In genomic region chr17:7467498-7467897, GRCh38 we compare ENCODE assay signal across 19 cellular contexts. TPM values are rescaled to one million over a fixed set of nuclear protein-coding genes. Genes with fewer than 3 reads are reported as not detected.
DNase-seq lines count a peak whose midpoint lies in the region; ATAC-seq and TF ChIP-seq lines count a peak whose summit lies in the region.
"Had no signal": no experiment of that assay in that cellular context is flagged by ENCODE, and none has a peak within 500 bp of the region (broad histone marks: within the 10 kb centered on the region; RNA-seq: fewer than 3 reads in every experiment).

No MANE protein-coding gene starts in this region.

- in situ Hi-C loops in gastrocnemius medialis (cut with MboI; ENCODE audit: low sequenced_read_pairs in 4 of 4): no loop called here

- H3K27me3 Mint-ChIP-seq in CD14-positive monocyte (ENCODE audit: low read depth in 3 of 3): no peaks in the 10 kb centered on the region
- H3K27me3 Mint-ChIP-seq: CD8-positive, alpha-beta memory T cell had no signal

- TF ChIP-seq CTCF in CD14-positive monocyte (IDR thresholded peaks at IDR 0.05) (no peak), OCI-LY7 (conservative IDR thresholded peaks at IDR 0.05; ENCODE audit: low read length) (no peak), gastrocnemius medialis (IDR thresholded peaks at IDR 0.05 in 4 of 5, conservative IDR thresholded peaks at IDR 0.05 in 1 of 5) (no peak)

- 0 out of 2 replicates have a peak overlapping the region, but pooled peaks have one; percentile 5 for H2AFZ ChIP-seq in OCI-LY7 (ENCODE audit: low read length)
- H2AFZ ChIP-seq: GM23338 had no signal

- no peaks in the 10 kb centered on the region for H3K79me2 ChIP-seq in OCI-LY7 (ENCODE audit: insufficient read depth, low read depth, low read length)

- CTCF ChIA-PET in OCI-LY7 (lab: Charles Lee; ENCODE audit: unreplicated experiment): no interaction called here

- H3K27ac ChIP-seq in OCI-LY7 (ENCODE audit: low read depth, low read length, poor library complexity, severe bottlenecking) (no peak overlapping the region), right cardiac atrium (ENCODE audit: low read length) (peak overlapping the region; percentile 83), gastrocnemius medialis (peak overlapping the region; percentile 79 to 100 (median 86))

- H3K4me3 Mint-ChIP-seq in CD14-positive monocyte: no peak overlapping the region
- H3K4me3 Mint-ChIP-seq: CD8-positive, alpha-beta memory T cell; GM23338 had no signal

- no peaks in the 10 kb centered on the region for H3K9me2 ChIP-seq in OCI-LY7 (ENCODE audit: insufficient read depth, low read length)

- DNase-seq in CD14-positive monocyte (ENCODE audit: low spot score): no peak
- DNase-seq in OCI-LY7 (ENCODE audit: low spot score): no peak
- no peak for DNase-seq in right cardiac atrium
- no peak for DNase-seq in gastrocnemius medialis
- DNase-seq in NCI-H69 (lab: John Stamatoyannopoulos, UW): no peak
- DNase-seq in NCI-H1694 (lab: John Stamatoyannopoulos, UW): no peak
- DNase-seq: CD8-positive, alpha-beta memory T cell; hippocampal formation; NCI-H2081 treated with DMSO at 0.1 percent for 48 hours; NCI-H82; SHP77 treated with DMSO at 0.1 percent for 48 hours; stimulated activated CD4-positive, alpha-beta T cell treated with anti-CD3 and anti-CD28 coated beads, Interleukin-2, amount 100 ng/mL, for 24 hours had no signal

- intact Hi-C loops in CD14-positive monocyte (cut with micrococcal nuclease) (no loop called here), OCI-LY7 (cut with micrococcal nuclease; ENCODE audit: unreplicated experiment) (no loop called here), right cardiac atrium (cut with DNase I) (loop anchor here in 1 of 4 donors (2.0 kb wide), 1 partner anchor 17 kb away; no protein-coding TSS in a partner anchor), gastrocnemius medialis (cut with DNase I; ENCODE audit: low total_unique reads) (no loop called here)

- no peaks in the 10 kb centered on the region for H3K36me3 ChIP-seq in OCI-LY7 (ENCODE audit: insufficient read depth, low read length)
- H3K36me3 ChIP-seq in gastrocnemius medialis: peaks cover 0 to 27% of the 10 kb centered on the region in 2 donors

- H4K20me1 ChIP-seq in OCI-LY7 (ENCODE audit: insufficient read depth, low read length): no peaks in the 10 kb centered on the region

- TF ChIP-seq POLR2A in gastrocnemius medialis (IDR thresholded peaks at IDR 0.05): no peak

- ATAC-seq in right cardiac atrium (no peak), gastrocnemius medialis (no peak), HG02852 (IDR thresholded peaks at IDR 0.05; ENCODE audit: unreplicated experiment) (no peak), HG03045 (IDR thresholded peaks at IDR 0.05; ENCODE audit: unreplicated experiment) (no peak)
- ATAC-seq: GM23338 had no signal

- H3K4me1 Mint-ChIP-seq in CD14-positive monocyte: peaks cover 26% of the 10 kb centered on the region

- POLR2A ChIA-PET in OCI-LY7 (lab: Charles Lee): no interaction called here

- H3K27me3 ChIP-seq in right cardiac atrium (ENCODE audit: control insufficient read depth, insufficient read depth) (no peaks in the 10 kb centered on the region), gastrocnemius medialis (no peaks in the 10 kb centered on the region)

- H3K27ac Mint-ChIP-seq in CD14-positive monocyte: peak overlapping the region; percentile 88 to 97 (median 94)

- H3K36me3 Mint-ChIP-seq in CD14-positive monocyte: peaks cover 20 to 38% of the 10 kb centered on the region in 2 donors

- no TSS peak for BruUV-seq in OCI-LY7 (replicated peaks; lab: Mats Ljungman, UMichigan)

- H3K4me3 ChIP-seq in OCI-LY7 (ENCODE audit: low read depth, low read length, poor library complexity, severe bottlenecking) (no peak overlapping the region), right cardiac atrium (ENCODE audit: low read length) (no peak overlapping the region), gastrocnemius medialis (no peak overlapping the region)
- H3K4me3 ChIP-seq: GM23338 had no signal

- 94% methylated on average over 3 of the region's 3 CpGs for WGBS in right cardiac atrium

- H3K4me1 ChIP-seq in OCI-LY7 (ENCODE audit: insufficient read depth, low read length, poor library complexity, severe bottlenecking): peaks cover 15% of the 10 kb centered on the region
- peaks cover 11% of the 10 kb centered on the region for H3K4me1 ChIP-seq in right cardiac atrium (ENCODE audit: control insufficient read depth, insufficient read depth, low read length)
- peaks cover 38 to 46% of the 10 kb centered on the region in 2 donors for H3K4me1 ChIP-seq in gastrocnemius medialis

- H3K9me3 Mint-ChIP-seq in CD14-positive monocyte: no peaks in the 10 kb centered on the region
- H3K9me3 Mint-ChIP-seq: CD8-positive, alpha-beta memory T cell; GM23338 had no signal

- H3K9me3 ChIP-seq in OCI-LY7 (ENCODE audit: low read length) (no peaks in the 10 kb centered on the region), right cardiac atrium (ENCODE audit: control insufficient read depth, low read length) (no peaks in the 10 kb centered on the region), gastrocnemius medialis (no peaks in the 10 kb centered on the region)

- peak overlapping the region; percentile 37; the same call in 1 of the 2 replicates for H3K4me2 ChIP-seq in OCI-LY7 (ENCODE audit: low read length)
- H3K4me2 ChIP-seq: GM23338 had no signal

RNA-seq across cellular contexts. Expression of gene ZBTB4, which starts 11.9 kb away (rescaled TPM):
- polyA plus RNA-seq in CD14-positive monocyte: 1 to 10 TPM; 3.4 to 4.4 TPM
- 3.4 and 3.5 TPM in 2 replicates for total RNA-seq in OCI-LY7 (2014; rRNA removed; shearing (Covaris generic))
- total RNA-seq in OCI-LY7 (2022): 3.9 and 4.6 TPM in 2 replicates
- total RNA-seq in right cardiac atrium: 10 to 100 TPM; 73.6 to 86.2 (median 82.2) TPM
- 41.7 TPM for polyA plus RNA-seq in right cardiac atrium
- 10 to 100 TPM; 24.2 to 43.1 (median 31.2) TPM for total RNA-seq in gastrocnemius medialis

RNA-seq across cellular contexts. Expression of gene SLC35G6, which starts 13.7 kb away (rescaled TPM):
- polyA plus RNA-seq in CD14-positive monocyte (not detected), right cardiac atrium (not detected)
- total RNA-seq in OCI-LY7 (2014; rRNA removed; shearing (Covaris generic)): not detected in 2 replicates
- total RNA-seq in OCI-LY7 (2022) (not detected in 2 replicates), right cardiac atrium (not detected), gastrocnemius medialis (not detected)
- total RNA-seq: CD8-positive, alpha-beta memory T cell; epithelial cell of proximal tubule; G401; GM23338; left lobe of liver; posterior vena cava had no signal

RNA-seq across cellular contexts. Expression of gene POLR2A, which starts 16.7 kb away (rescaled TPM):
- polyA plus RNA-seq in CD14-positive monocyte (10 to 100 TPM; 12.1 to 25.4 TPM), right cardiac atrium (22.3 TPM)
- total RNA-seq in OCI-LY7 (2014; rRNA removed; shearing (Covaris generic)): 76.6 and 84.2 TPM in 2 replicates
- total RNA-seq in OCI-LY7 (2022) (218 and 264 TPM in 2 replicates), right cardiac atrium (10 to 100 TPM; 41.9 to 51.4 (median 47.4) TPM), gastrocnemius medialis (10 to 100 TPM; 20.3 to 56.9 (median 39.3) TPM)

RNA-seq across cellular contexts. Expression of gene CHRNB1, which starts 22.6 kb away (rescaled TPM):
- polyA plus RNA-seq in CD14-positive monocyte (10 to 100 TPM; 14.7 to 15.7 TPM), right cardiac atrium (16.1 TPM)
- 12.7 and 13.2 TPM in 2 replicates for total RNA-seq in OCI-LY7 (2014; rRNA removed; shearing (Covaris generic))
- total RNA-seq in OCI-LY7 (2022) (13.4 and 15.6 TPM in 2 replicates), right cardiac atrium (10 to 100 TPM; 11.4 to 15.6 (median 13.1) TPM), gastrocnemius medialis (100 to 1,000 TPM in 2 of 4 donors, 10 to 100 TPM in 2; 82.3 to 202 (median 101) TPM)

RNA-seq across cellular contexts. Expression of gene FGF11, which starts 28.2 kb away (rescaled TPM):
- not detected for polyA plus RNA-seq in CD14-positive monocyte
- total RNA-seq in OCI-LY7 (2014; rRNA removed; shearing (Covaris generic)): 1.3 and 2.8 TPM in 2 replicates
- 9.9 and 11.0 TPM in 2 replicates for total RNA-seq in OCI-LY7 (2022)
- 10 to 100 TPM; 13.9 to 34.8 (median 23.9) TPM for total RNA-seq in right cardiac atrium
- 31.7 TPM for polyA plus RNA-seq in right cardiac atrium
- 1 to 10 TPM; 1.2 to 7.4 (median 4.1) TPM for total RNA-seq in gastrocnemius medialis

Comparison
In these comparisons a context has a peak if more than half of its experiments do, and no peak if none do; other contexts are left out.
1. RNA of gene ZBTB4, which starts 11.9 kb away (total RNA-seq): 73.6 to 86.2 TPM in right cardiac atrium and 24.2 to 43.1 TPM in gastrocnemius medialis; 3.4 to 4.6 TPM in OCI-LY7; every median in the first group is over 4 times any median in the second.